In genomic region chr1:245901037-245901436, GRCh38 we compare ENCODE assay signal across 1 cellular context.
TF ChIP-seq lines count a peak whose summit lies in the region.

No MANE protein-coding gene starts in this region.

TF ChIP-seq in K562, 482 proteins besides CTCF, POLR2A, EP300 and RAD21 (continued from another document):
- 0 out of 2 replicates have a peak, but pooled peaks have one; percentile 28 for TF ChIP-seq ZNF609 (CRISPR knock-in tag; IDR thresholded peaks at IDR 0.05; ENCODE audit: borderline replicate concordance)
- no peak for TF ChIP-seq RFX1 (IDR thresholded peaks at IDR 0.05)
